In the genomic region with DNA sequence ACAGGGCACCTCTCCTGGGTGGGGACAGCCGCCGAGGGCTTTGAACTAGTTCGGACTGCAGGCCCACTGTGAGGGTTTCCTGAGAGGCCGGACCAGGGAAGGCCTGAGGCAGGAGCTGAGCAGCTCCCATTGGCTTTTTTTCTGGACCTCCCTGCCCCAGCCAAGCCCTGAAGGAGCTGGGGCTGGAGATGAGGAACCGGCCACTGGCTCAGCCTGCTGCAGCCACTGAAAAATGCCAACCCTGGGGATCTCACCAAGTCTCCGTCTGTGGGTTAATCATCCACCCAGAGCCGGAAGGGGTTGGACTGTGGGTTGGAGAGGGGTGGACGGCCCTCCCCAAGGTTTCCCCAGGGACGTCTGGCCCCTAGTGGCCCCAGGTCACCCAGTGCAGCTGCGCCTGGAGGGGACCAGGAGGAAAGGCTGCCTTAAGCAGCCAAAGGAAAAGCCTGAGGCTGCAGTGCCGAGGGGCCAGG, we compare ENCODE assay signal across 11 cellular contexts. TPM values are rescaled to one million over a fixed set of nuclear protein-coding genes. Genes with fewer than 3 reads are reported as not detected.
DNase-seq lines count a peak whose midpoint lies in the region; ATAC-seq, FAIRE-seq and TF ChIP-seq lines count a peak whose summit lies in the region.
"Had no signal": no experiment of that assay in that cellular context is flagged by ENCODE, and none has a peak within 500 bp of the region (broad histone marks: within the 10 kb centered on the region; RNA-seq: fewer than 3 reads in every experiment).

No MANE protein-coding gene starts in this region.

- H4K20me1 ChIP-seq in H1 (replicated peaks in 1 of 2; ENCODE audit: control insufficient read depth in 1 of 2, insufficient read depth in 2 of 2, low read length in 2 of 2) = peaks cover 4 to 7% of the 10 kb centered on the region in 2 experiments

- 0 out of 2 replicates have a peak overlapping the region, but pooled peaks have one; percentile 5 for H2AK5ac ChIP-seq in H1 (ENCODE audit: low read depth, low read length)

- no peak overlapping the region for H2BK12ac ChIP-seq in H1 (ENCODE audit: low read depth, low read length)

- H3K4me3 ChIP-seq in H1 (ENCODE audit: extremely low read depth in 1 of 4, insufficient read depth in 2 of 4, low read depth in 3 of 4, low read length in 4 of 4) (no peak overlapping the region), stomach (peak overlapping the region in 3 of 4 donors; percentile 11 to 64 (median 54)), dorsolateral prefrontal cortex (peak overlapping the region in 2 of 59 donors; percentile 78 to 80)

- POLR2A ChIA-PET in H1 (lab: Charles Lee; ENCODE audit: partially characterized antibody) = interaction anchor here (0.6 to 22.9 kb wide), 10 partner anchors 9 to 92 kb away, joined by 3 to 515 read pairs (median 4); partner anchors contain the start of genes ANKRD65, CCNL2, DVL1 and MRPL20

- H4K5ac ChIP-seq in H1 (ENCODE audit: insufficient read length, low read depth, low read length) = no peak overlapping the region

- H4K91ac ChIP-seq in H1 (replicated peaks; ENCODE audit: insufficient read length, low read length) = no peak overlapping the region

- intact Hi-C loops in stomach (cut with DNase I; ENCODE audit: low total_unique reads) (no loop called here), dorsolateral prefrontal cortex (cut with DNase I) (loop anchor here (2.0 to 5.0 kb wide), 3 partner anchors 36 to 85 kb away; no protein-coding TSS in a partner anchor)

- WGBS in H1 (ENCODE audit: extremely low coverage in 1 of 2, insufficient coverage in 1 of 2, insufficient read length in 1 of 2, insufficient replicate concordance in 2 of 2, low coverage in 1 of 2, low lambda C conversion rate in 2 of 2, missing lambda C conversion rate in 1 of 2), 2 experiments = 80% methylated on average over 11 of the region's 11 CpGs; no CpG with 5 or more reads in 1 of the 2 experiments
- 24 to 40% (median 32%) methylated on average over 6 to 11 of the region's 11 CpGs for WGBS in stomach, 5 donors

- peaks cover 0 to 8% of the 10 kb centered on the region in 2 experiments; a peak in 1 of 4 replicates for H3K79me2 ChIP-seq in H1 (ENCODE audit: control insufficient read depth in 1 of 2, insufficient read depth in 2 of 2, low read length in 2 of 2)

- no peaks in the 10 kb centered on the region for H3K79me1 ChIP-seq in H1 (ENCODE audit: low read depth, low read length)

- ATAC-seq in HG03521 (IDR thresholded peaks at IDR 0.05; ENCODE audit: unreplicated experiment) (peak; percentile 42), HG02623 (IDR thresholded peaks at IDR 0.05; ENCODE audit: unreplicated experiment) (no peak)

- DNase-seq in GM18507 (ENCODE audit: extremely low spot score, insufficient read length, low read depth) = peak; percentile 81
- no peak for DNase-seq in H1 (ENCODE audit: low read depth in 1 of 2, low spot score in 2 of 2)
- DNase-seq in stomach = peak; percentile 73
- no peak for DNase-seq in ureter (ENCODE audit: low spot score)
- no peak for DNase-seq in dorsolateral prefrontal cortex
- DNase-seq: effector memory CD4-positive, alpha-beta T cell; islet precursor cell; NCI-H1694; sigmoid colon had no signal

- H2BK120ac ChIP-seq in H1 (replicated peaks; ENCODE audit: low read depth, low read length) = no peak overlapping the region

- TF ChIP-seq EP300 in H1 (IDR thresholded peaks at IDR 0.05; ENCODE audit: borderline replicate concordance in 1 of 2, low read depth in 2 of 2, low read length in 2 of 2) = no peak
- no peak for TF ChIP-seq EP300 in stomach (IDR thresholded peaks at IDR 0.05)

- no peak overlapping the region for H2BK15ac ChIP-seq in H1 (ENCODE audit: low read length)

- H3K27ac ChIP-seq in H1 (ENCODE audit: low read depth, low read length) (no peak overlapping the region), stomach (peak overlapping the region; percentile 16 to 92 (median 38)), dorsolateral prefrontal cortex (peak overlapping the region in 21 of 59 donors; percentile 4 to 100 (median 96))

- CTCF ChIA-PET in H1 (lab: Charles Lee; ENCODE audit: partially characterized antibody) = interaction anchor here (0.6 to 4.3 kb wide), 11 partner anchors 8 to 609 kb away, joined by 3 to 36 read pairs (median 5); partner anchors contain the start of genes ATAD3C and CCNL2

- no peak overlapping the region for H2BK20ac ChIP-seq in H1 (ENCODE audit: low read length)

- no peak overlapping the region for H3K9ac ChIP-seq in H1 (replicated peaks in 1 of 4; ENCODE audit: extremely low read depth in 1 of 4, low read depth in 3 of 4, low read length in 3 of 4)

- FAIRE-seq in GM18507 (lab: Jason Lieb, UNC) (peak; percentile 97), H1 (lab: Jason Lieb, UNC) (no peak)

- no peak for TF ChIP-seq RAD21 in H1 (IDR thresholded peaks at IDR 0.05 in 1 of 2, conservative IDR thresholded peaks at IDR 0.05 in 1 of 2; ENCODE audit: low read depth in 2 of 2, low read length in 2 of 2)

- H3K9me3 ChIP-seq in H1 (ENCODE audit: insufficient read depth in 2 of 2, low read depth in 1 of 2, low read length in 1 of 2) (no peaks in the 10 kb centered on the region), stomach (no peaks in the 10 kb centered on the region)
- H3K9me3 ChIP-seq: sigmoid colon had no signal

- H2BK5ac ChIP-seq in H1 (ENCODE audit: low read depth, low read length) = no peak overlapping the region

- H3K18ac ChIP-seq in H1 (ENCODE audit: extremely low read depth, low read length) = no peak overlapping the region

- H4K8ac ChIP-seq in H1 (ENCODE audit: extremely low read depth, insufficient read depth, low read length) = no peak overlapping the region

- no peak overlapping the region for H3K4me2 ChIP-seq in H1 (ENCODE audit: insufficient read depth in 1 of 2, low read depth in 2 of 2, low read length in 2 of 2)

- TF ChIP-seq CTCF in H1 (IDR thresholded peaks at IDR 0.05; ENCODE audit: control extremely low read depth in 1 of 3, insufficient read depth in 1 of 3, low read depth in 1 of 3, low read length in 3 of 3) (no peak), stomach (IDR thresholded peaks at IDR 0.05) (peak in 1 of 7 experiments; percentile 19), dorsolateral prefrontal cortex (IDR thresholded peaks at IDR 0.05 in 54 of 56, conservative IDR thresholded peaks at IDR 0.05 in 2 of 56; ENCODE audit: low read depth in 1 of 56, partially characterized antibody in 56 of 56) (no peak)

- H3K27me3 ChIP-seq in H1 (replicated peaks in 1 of 4; ENCODE audit: control insufficient read depth in 3 of 4, extremely low read depth in 1 of 4, insufficient read depth in 3 of 4, low read length in 3 of 4) (peaks cover 0 to 3% (median 0%) of the 10 kb centered on the region in 4 experiments; a peak in 2 of 7 replicates), stomach (peaks cover 0 to 33% (median 7%) of the 10 kb centered on the region in 3 donors), dorsolateral prefrontal cortex (no peaks in the 10 kb centered on the region)
- H3K27me3 ChIP-seq: sigmoid colon had no signal

- no peak overlapping the region for H3K4ac ChIP-seq in H1 (replicated peaks; ENCODE audit: insufficient read length, low read depth, low read length)

- no peak overlapping the region for H3K23ac ChIP-seq in H1 (ENCODE audit: insufficient read length)

- peaks cover 0 to 31% (median 28%) of the 10 kb centered on the region in 4 experiments; a peak in 6 of 7 replicates for H3K4me1 ChIP-seq in H1 (replicated peaks in 1 of 4; ENCODE audit: control insufficient read depth in 3 of 4, insufficient read depth in 4 of 4, low read length in 3 of 4)
- peaks cover 70 to 87% (median 73%) of the 10 kb centered on the region in 4 donors for H3K4me1 ChIP-seq in stomach

- no peak overlapping the region for H3K56ac ChIP-seq in H1 (replicated peaks; ENCODE audit: insufficient read length, low read depth, low read length)

- H3K14ac ChIP-seq in H1 (ENCODE audit: insufficient read length) = no peak overlapping the region

- H3K23me2 ChIP-seq in H1 (ENCODE audit: low read depth, low read length) = peaks cover 18% of the 10 kb centered on the region; the same call in 1 of the 2 replicates

- no peak overlapping the region for H2AFZ ChIP-seq in H1 (ENCODE audit: low read length)

- H3K36me3 ChIP-seq in H1 (ENCODE audit: control insufficient read depth in 2 of 4, insufficient read depth in 4 of 4, low read length in 3 of 4) (peaks cover 0 to 7% (median 0%) of the 10 kb centered on the region in 4 experiments; a peak in 1 of 8 replicates), stomach (peaks cover 0 to 11% (median 6%) of the 10 kb centered on the region in 4 donors)

- no peak for TF ChIP-seq POLR2A in H1 (IDR thresholded peaks at IDR 0.05; ENCODE audit: control extremely low read depth in 1 of 2, low read depth in 2 of 2, low read length in 2 of 2)
- no peak for TF ChIP-seq POLR2A in stomach (IDR thresholded peaks at IDR 0.05)

RNA-seq across cellular contexts. Expression of gene VWA1, which starts 2.5 kb away (rescaled TPM):
- 36.6 and 42.0 TPM in 2 replicates for total RNA-seq in H1 (2021; fragmentation: NEBNext Ultra II Directional; extraction: Animal tissue kit (Norgen Biotek cat#: 25700))
- polyA plus RNA-seq in H1 (2011; rRNA removed) (16.0 and 19.5 TPM in 2 replicates), stomach (10 to 100 TPM in 2 of 3 donors, 1 to 10 TPM in 1; 7.6 to 64.8 (median 24.8) TPM)
- 15.8 TPM for polyA plus RNA-seq in H1 (2011; cell fraction: cytosol; rRNA removed)
- 26.0 TPM for polyA plus RNA-seq in H1 (2011; cell fraction: nucleus; rRNA removed)
- polyA plus RNA-seq in H1 (2012, experiment 1 of 2) = 15.3 to 20.4 TPM (median 19.1 TPM) in 4 replicates
- 11.3 TPM for polyA plus RNA-seq in H1 (2012, experiment 2 of 2)
- polyA plus RNA-seq in H1 (2013, experiment 1 of 2) = 32.5 TPM
- polyA plus RNA-seq in H1 (2013, experiment 2 of 2) = 30.8 TPM
- 3.7 and 6.6 TPM in 2 replicates for polyA minus RNA-seq in H1 (2011; rRNA and poly(A)+ RNA removed)
- polyA minus RNA-seq in H1 (2011; cell fraction: cytosol; rRNA and poly(A)+ RNA removed) = 13.1 TPM
- polyA minus RNA-seq in H1 (2011; cell fraction: nucleus; rRNA and poly(A)+ RNA removed) = 13.6 TPM
- total RNA-seq in stomach (10 to 100 TPM; 11.4 to 37.7 (median 21.1) TPM), ureter (83.3 TPM), dorsolateral prefrontal cortex (100 to 1,000 TPM in 33 of 120 experiments, 10 to 100 TPM in 87; 27.4 to 258 (median 73.3) TPM)

RNA-seq across cellular contexts. Expression of gene ATAD3C, which starts 11.5 kb away (rescaled TPM):
- 1.3 and 2.0 TPM in 2 replicates for total RNA-seq in H1 (2021; fragmentation: NEBNext Ultra II Directional; extraction: Animal tissue kit (Norgen Biotek cat#: 25700))
- polyA plus RNA-seq in H1 (2011; rRNA removed) (2.7 and 2.8 TPM in 2 replicates), stomach (1 to 10 TPM in 1 of 3 donors, under 1 TPM in 2; 0.25 to 2.3 (median 0.92) TPM)
- polyA plus RNA-seq in H1 (2011; cell fraction: cytosol; rRNA removed) = 2.3 TPM
- polyA plus RNA-seq in H1 (2011; cell fraction: nucleus; rRNA removed) = 10.7 TPM
- 3.1 to 5.1 TPM (median 3.8 TPM) in 4 replicates for polyA plus RNA-seq in H1 (2012, experiment 1 of 2)
- 1.9 TPM for polyA plus RNA-seq in H1 (2012, experiment 2 of 2)
- 1.1 TPM for polyA plus RNA-seq in H1 (2013, experiment 1 of 2)
- 0.74 TPM for polyA plus RNA-seq in H1 (2013, experiment 2 of 2)
- 0.57 and 0.88 TPM in 2 replicates for polyA minus RNA-seq in H1 (2011; rRNA and poly(A)+ RNA removed)
- polyA minus RNA-seq in H1 (2011; cell fraction: cytosol; rRNA and poly(A)+ RNA removed) = 0.73 TPM
- 3.2 TPM for polyA minus RNA-seq in H1 (2011; cell fraction: nucleus; rRNA and poly(A)+ RNA removed)
- total RNA-seq in stomach (1 to 10 TPM in 2 of 5 donors, under 1 TPM in 1, not detected in 2; 0.55 to 5.2 (median 1.3) TPM), ureter (8.0 TPM), dorsolateral prefrontal cortex (10 to 100 TPM in 10 of 120 experiments, 1 to 10 TPM in 109, under 1 TPM in 1; 0.94 to 16.5 (median 3.5) TPM)

RNA-seq across cellular contexts. Expression of gene ANKRD65, which starts 16.9 kb away (rescaled TPM):
- total RNA-seq in H1 (2021; fragmentation: NEBNext Ultra II Directional; extraction: Animal tissue kit (Norgen Biotek cat#: 25700)) = 1.8 and 2.2 TPM in 2 replicates
- polyA plus RNA-seq in H1 (2011; rRNA removed) (1.7 and 2.0 TPM in 2 replicates), stomach (10 to 100 TPM in 2 of 3 donors, 1 to 10 TPM in 1; 8.7 to 13.5 (median 13.3) TPM)
- 3.2 TPM for polyA plus RNA-seq in H1 (2011; cell fraction: cytosol; rRNA removed)
- polyA plus RNA-seq in H1 (2011; cell fraction: nucleus; rRNA removed) = 6.6 TPM
- polyA plus RNA-seq in H1 (2012, experiment 1 of 2) = 2.6 to 3.5 TPM (median 3.3 TPM) in 4 replicates
- 3.2 TPM for polyA plus RNA-seq in H1 (2012, experiment 2 of 2)
- polyA plus RNA-seq in H1 (2013, experiment 1 of 2) = 1.2 TPM
- 1.3 TPM for polyA plus RNA-seq in H1 (2013, experiment 2 of 2)
- 0.73 and 0.80 TPM in 2 replicates for polyA minus RNA-seq in H1 (2011; rRNA and poly(A)+ RNA removed)
- polyA minus RNA-seq in H1 (2011; cell fraction: cytosol; rRNA and poly(A)+ RNA removed) = 1.7 TPM
- polyA minus RNA-seq in H1 (2011; cell fraction: nucleus; rRNA and poly(A)+ RNA removed) = 2.2 TPM
- total RNA-seq in stomach (10 to 100 TPM in 1 of 5 donors, 1 to 10 TPM in 2, under 1 TPM in 1, not detected in 1; 0.89 to 13.6 (median 4.7) TPM), ureter (40.9 TPM), dorsolateral prefrontal cortex (10 to 100 TPM in 118 of 120 experiments, 1 to 10 TPM in 2; 4.0 to 63.5 (median 26.5) TPM)

RNA-seq across cellular contexts. Expression of gene MRPL20, which starts 30.8 kb away (rescaled TPM):
- total RNA-seq in H1 (2021; fragmentation: NEBNext Ultra II Directional; extraction: Animal tissue kit (Norgen Biotek cat#: 25700)) = 126 and 130 TPM in 2 replicates
- 138 and 151 TPM in 2 replicates for polyA plus RNA-seq in H1 (2011; rRNA removed)
- 155 TPM for polyA plus RNA-seq in H1 (2011; cell fraction: cytosol; rRNA removed)
- polyA plus RNA-seq in H1 (2011; cell fraction: nucleus; rRNA removed) = 119 TPM
- polyA plus RNA-seq in H1 (2012, experiment 1 of 2) = 199 to 245 TPM (median 224 TPM) in 4 replicates
- 282 TPM for polyA plus RNA-seq in H1 (2012, experiment 2 of 2)
- polyA plus RNA-seq in H1 (2013, experiment 1 of 2) = 197 TPM
- 188 TPM for polyA plus RNA-seq in H1 (2013, experiment 2 of 2)
- polyA minus RNA-seq in H1 (2011; rRNA and poly(A)+ RNA removed) = 67.9 and 70.9 TPM in 2 replicates
- polyA minus RNA-seq in H1 (2011; cell fraction: cytosol; rRNA and poly(A)+ RNA removed) = 82.3 TPM
- polyA minus RNA-seq in H1 (2011; cell fraction: nucleus; rRNA and poly(A)+ RNA removed) = 51.4 TPM
- 100 to 1,000 TPM in 2 of 5 donors, 10 to 100 TPM in 3; 53.9 to 116 (median 82.9) TPM for total RNA-seq in stomach
- polyA plus RNA-seq in stomach = 100 to 1,000 TPM; 136 to 187 (median 150) TPM
- total RNA-seq in ureter = 145 TPM
- total RNA-seq in dorsolateral prefrontal cortex = 100 to 1,000 TPM in 12 of 120 experiments, 10 to 100 TPM in 108; 56.0 to 114 (median 86.3) TPM

RNA-seq across cellular contexts. Expression of gene ATAD3B, which starts 33.6 kb away (rescaled TPM):
- 63.0 and 64.4 TPM in 2 replicates for total RNA-seq in H1 (2021; fragmentation: NEBNext Ultra II Directional; extraction: Animal tissue kit (Norgen Biotek cat#: 25700))
- polyA plus RNA-seq in H1 (2011; rRNA removed) = 31.3 and 43.9 TPM in 2 replicates
- polyA plus RNA-seq in H1 (2011; cell fraction: cytosol; rRNA removed) = 51.7 TPM
- polyA plus RNA-seq in H1 (2011; cell fraction: nucleus; rRNA removed) = 162 TPM
- polyA plus RNA-seq in H1 (2012, experiment 1 of 2) = 41.1 to 54.3 TPM (median 49.2 TPM) in 4 replicates
- polyA plus RNA-seq in H1 (2012, experiment 2 of 2) = 28.2 TPM
- polyA plus RNA-seq in H1 (2013, experiment 1 of 2) = 24.1 TPM
- polyA plus RNA-seq in H1 (2013, experiment 2 of 2) = 24.9 TPM
- 16.1 and 16.2 TPM in 2 replicates for polyA minus RNA-seq in H1 (2011; rRNA and poly(A)+ RNA removed)
- polyA minus RNA-seq in H1 (2011; cell fraction: cytosol; rRNA and poly(A)+ RNA removed) = 31.8 TPM
- polyA minus RNA-seq in H1 (2011; cell fraction: nucleus; rRNA and poly(A)+ RNA removed) = 26.6 TPM
- 10 to 100 TPM; 15.6 to 91.5 (median 33.3) TPM for total RNA-seq in stomach
- polyA plus RNA-seq in stomach = 10 to 100 TPM in 2 of 3 donors, 1 to 10 TPM in 1; 8.2 to 23.8 (median 18.4) TPM
- 42.6 TPM for total RNA-seq in ureter
- total RNA-seq in dorsolateral prefrontal cortex = 10 to 100 TPM in 118 of 120 experiments, 1 to 10 TPM in 2; 9.5 to 47.1 (median 24.6) TPM

Comparison
In these comparisons a context has a peak if more than half of its experiments do, and no peak if none do; other contexts are left out.
1. DNase-seq: peak in GM18507 (single experiment) and stomach (single experiment); none in H1 (0 of 2), ureter (single experiment) and dorsolateral prefrontal cortex (0 of 10).
2. H3K4me3 ChIP-seq: peak in stomach (3 of 4); none in H1 (0 of 4).